In the genomic region with DNA sequence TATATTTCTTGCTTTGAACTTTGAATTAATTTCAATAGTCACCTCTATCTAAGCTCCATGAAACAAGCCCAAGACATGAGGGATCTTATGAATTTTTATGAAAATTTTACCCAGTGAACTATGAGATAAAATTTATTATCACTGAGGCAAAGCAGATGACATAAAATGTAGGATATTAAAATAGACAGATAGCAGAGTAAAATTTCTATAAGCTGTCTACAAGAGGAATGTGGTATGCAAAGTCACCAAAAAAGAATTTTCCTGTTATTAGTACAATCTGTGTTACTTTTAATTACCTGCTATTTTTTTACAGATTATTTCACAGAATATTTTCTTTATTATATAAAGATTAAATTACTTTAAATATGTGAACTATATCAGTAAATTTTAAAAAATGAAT, we compare ENCODE assay signal across 24 cellular contexts.
"Had no signal": no experiment of that assay in that cellular context is flagged by ENCODE, and none has a peak within 500 bp of the region (broad histone marks: within the 10 kb centered on the region; RNA-seq: fewer than 3 reads in every experiment).

No MANE protein-coding gene starts in this region.

- ATAC-seq: effector memory CD8-positive, alpha-beta T cell; esophagus mucosa; gastroesophageal sphincter; heart left ventricle; left cardiac atrium; left lung; left ventricle myocardium superior; lower lobe of right lung; mucosa of descending colon had no signal

- H3K4me2 ChIP-seq: hepatocyte had no signal

- H3K4me1 ChIP-seq: colonic mucosa, esophagus squamous epithelium, gastroesophageal sphincter, heart left ventricle, left lung, lower lobe of right lung had no signal

- H3K36me3 ChIP-seq: colonic mucosa, esophagus squamous epithelium, gastroesophageal sphincter, heart left ventricle, left lung, lower lobe of right lung had no signal

- H3K27me3 ChIP-seq: colonic mucosa, esophagus squamous epithelium, gastroesophageal sphincter, heart left ventricle, hepatocyte, left lung had no signal

- H3K79me2 ChIP-seq: hepatocyte had no signal

- H3K4me3 ChIP-seq: colonic mucosa, esophagus squamous epithelium, gastroesophageal sphincter, heart left ventricle, hepatocyte, left lung, lower lobe of right lung, mucosa of descending colon had no signal

- H2AFZ ChIP-seq: hepatocyte had no signal

- H3K27ac ChIP-seq: colonic mucosa, epithelial cell of prostate, esophagus squamous epithelium, gastroesophageal sphincter, heart left ventricle, hepatocyte, left lung, lower lobe of right lung had no signal

- H3K9me3 ChIP-seq: colonic mucosa, lower lobe of right lung had no signal

- DNase-seq: colonic mucosa; cortex of kidney; effector CD8-positive, alpha-beta T cell; effector memory CD8-positive, alpha-beta T cell; endodermal cell; erythroblast; esophagus squamous epithelium; foreskin fibroblast; foreskin melanocyte; heart left ventricle; hypothalamus; immature natural killer cell; islet precursor cell; left cardiac atrium; left lung; left ventricle myocardium superior; lower lobe of right lung; mesenchymal stem cell; mucosa of descending colon; naive B cell had no signal
